In the genomic region with DNA sequence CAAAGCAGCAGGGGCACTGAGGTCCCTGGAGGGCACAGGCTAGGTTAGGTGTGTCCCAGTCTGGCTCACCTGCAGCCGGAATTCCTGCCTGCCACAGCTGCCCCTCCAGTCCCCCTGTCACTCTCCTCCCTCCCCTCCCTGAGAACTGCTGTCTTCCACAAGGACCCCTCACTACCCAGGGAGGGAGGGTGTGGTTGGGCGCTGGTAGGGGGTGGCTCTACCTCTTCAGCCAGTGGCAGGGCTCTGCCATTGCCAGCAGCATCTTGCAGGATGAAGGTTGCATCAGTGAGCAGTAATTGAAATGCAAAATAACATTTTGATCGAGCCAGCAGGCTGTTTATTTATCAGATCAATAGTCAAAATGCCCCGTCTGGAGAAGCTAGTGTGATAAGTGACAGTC, we compare ENCODE assay signal across 3 cellular contexts.
TF ChIP-seq lines count a peak whose summit lies in the region.

No MANE protein-coding gene starts in this region.

TF ChIP-seq in SK-N-SH, 30 proteins besides CTCF, POLR2A, EP300 and RAD21:
- TF ChIP-seq ZBTB33 (IDR thresholded peaks at IDR 0.05; ENCODE audit: borderline replicate concordance, low read depth) (no peak), TAF1 (IDR thresholded peaks at IDR 0.05; ENCODE audit: borderline replicate concordance, low read depth, low read length) (no peak), FOSL2 (IDR thresholded peaks at IDR 0.05; ENCODE audit: borderline replicate concordance, low read depth) (no peak), CHD2 (IDR thresholded peaks at IDR 0.05; ENCODE audit: low read length, partially characterized antibody) (no peak), NRF1 (IDR thresholded peaks at IDR 0.05; ENCODE audit: low read depth, low read length) (no peak), RCOR1 (IDR thresholded peaks at IDR 0.05; ENCODE audit: low read length) (no peak), POLR2AphosphoS5 (IDR thresholded peaks at IDR 0.05; ENCODE audit: low read depth, low read length) (no peak), ELF1 (IDR thresholded peaks at IDR 0.05) (no peak), RFX5 (IDR thresholded peaks at IDR 0.05; ENCODE audit: low read length) (no peak)
- TF ChIP-seq, protein P1, sequence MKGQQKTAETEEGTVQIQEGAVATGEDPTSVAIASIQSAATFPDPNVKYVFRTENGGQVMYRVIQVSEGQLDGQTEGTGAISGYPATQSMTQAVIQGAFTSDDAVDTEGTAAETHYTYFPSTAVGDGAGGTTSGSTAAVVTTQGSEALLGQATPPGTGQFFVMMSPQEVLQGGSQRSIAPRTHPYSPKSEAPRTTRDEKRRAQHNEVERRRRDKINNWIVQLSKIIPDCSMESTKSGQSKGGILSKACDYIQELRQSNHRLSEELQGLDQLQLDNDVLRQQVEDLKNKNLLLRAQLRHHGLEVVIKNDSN (IDR thresholded peaks at IDR 0.05; ENCODE audit: borderline replicate concordance, low read depth): no peak
- TF ChIP-seq, protein P2, sequence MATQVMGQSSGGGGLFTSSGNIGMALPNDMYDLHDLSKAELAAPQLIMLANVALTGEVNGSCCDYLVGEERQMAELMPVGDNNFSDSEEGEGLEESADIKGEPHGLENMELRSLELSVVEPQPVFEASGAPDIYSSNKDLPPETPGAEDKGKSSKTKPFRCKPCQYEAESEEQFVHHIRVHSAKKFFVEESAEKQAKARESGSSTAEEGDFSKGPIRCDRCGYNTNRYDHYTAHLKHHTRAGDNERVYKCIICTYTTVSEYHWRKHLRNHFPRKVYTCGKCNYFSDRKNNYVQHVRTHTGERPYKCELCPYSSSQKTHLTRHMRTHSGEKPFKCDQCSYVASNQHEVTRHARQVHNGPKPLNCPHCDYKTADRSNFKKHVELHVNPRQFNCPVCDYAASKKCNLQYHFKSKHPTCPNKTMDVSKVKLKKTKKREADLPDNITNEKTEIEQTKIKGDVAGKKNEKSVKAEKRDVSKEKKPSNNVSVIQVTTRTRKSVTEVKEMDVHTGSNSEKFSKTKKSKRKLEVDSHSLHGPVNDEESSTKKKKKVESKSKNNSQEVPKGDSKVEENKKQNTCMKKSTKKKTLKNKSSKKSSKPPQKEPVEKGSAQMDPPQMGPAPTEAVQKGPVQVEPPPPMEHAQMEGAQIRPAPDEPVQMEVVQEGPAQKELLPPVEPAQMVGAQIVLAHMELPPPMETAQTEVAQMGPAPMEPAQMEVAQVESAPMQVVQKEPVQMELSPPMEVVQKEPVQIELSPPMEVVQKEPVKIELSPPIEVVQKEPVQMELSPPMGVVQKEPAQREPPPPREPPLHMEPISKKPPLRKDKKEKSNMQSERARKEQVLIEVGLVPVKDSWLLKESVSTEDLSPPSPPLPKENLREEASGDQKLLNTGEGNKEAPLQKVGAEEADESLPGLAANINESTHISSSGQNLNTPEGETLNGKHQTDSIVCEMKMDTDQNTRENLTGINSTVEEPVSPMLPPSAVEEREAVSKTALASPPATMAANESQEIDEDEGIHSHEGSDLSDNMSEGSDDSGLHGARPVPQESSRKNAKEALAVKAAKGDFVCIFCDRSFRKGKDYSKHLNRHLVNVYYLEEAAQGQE (IDR thresholded peaks at IDR 0.05; ENCODE audit: low read depth, low read length): no peak

TF ChIP-seq in SK-N-SH treated with all-trans-retinoic acid at 6 μM for 48 hours, 23 proteins besides CTCF, POLR2A, EP300 and RAD21:
- TF ChIP-seq, protein P3, sequence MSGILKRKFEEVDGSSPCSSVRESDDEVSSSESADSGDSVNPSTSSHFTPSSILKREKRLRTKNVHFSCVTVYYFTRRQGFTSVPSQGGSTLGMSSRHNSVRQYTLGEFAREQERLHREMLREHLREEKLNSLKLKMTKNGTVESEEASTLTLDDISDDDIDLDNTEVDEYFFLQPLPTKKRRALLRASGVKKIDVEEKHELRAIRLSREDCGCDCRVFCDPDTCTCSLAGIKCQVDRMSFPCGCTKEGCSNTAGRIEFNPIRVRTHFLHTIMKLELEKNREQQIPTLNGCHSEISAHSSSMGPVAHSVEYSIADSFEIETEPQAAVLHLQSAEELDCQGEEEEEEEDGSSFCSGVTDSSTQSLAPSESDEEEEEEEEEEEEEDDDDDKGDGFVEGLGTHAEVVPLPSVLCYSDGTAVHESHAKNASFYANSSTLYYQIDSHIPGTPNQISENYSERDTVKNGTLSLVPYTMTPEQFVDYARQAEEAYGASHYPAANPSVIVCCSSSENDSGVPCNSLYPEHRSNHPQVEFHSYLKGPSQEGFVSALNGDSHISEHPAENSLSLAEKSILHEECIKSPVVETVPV (CRISPR knock-in tag; IDR thresholded peaks at IDR 0.05): no peak
- TF ChIP-seq TOX (CRISPR knock-in tag; IDR thresholded peaks at IDR 0.05; ENCODE audit: borderline replicate concordance) (no peak), ZNF8 (CRISPR knock-in tag; IDR thresholded peaks at IDR 0.05) (no peak), ARNTL (CRISPR knock-in tag; IDR thresholded peaks at IDR 0.05; ENCODE audit: borderline replicate concordance, low read depth) (no peak), ZC3H10 (CRISPR knock-in tag; IDR thresholded peaks at IDR 0.05) (no peak), CSDC2 (CRISPR knock-in tag; IDR thresholded peaks at IDR 0.05) (no peak), PPARA (CRISPR knock-in tag; IDR thresholded peaks at IDR 0.05; ENCODE audit: borderline replicate concordance) (no peak), ZNF70 (CRISPR knock-in tag; IDR thresholded peaks at IDR 0.05) (no peak), SNAI2 (CRISPR knock-in tag; IDR thresholded peaks at IDR 0.05) (no peak)

TF ChIP-seq in H1, 55 proteins besides CTCF, POLR2A, EP300 and RAD21:
- TF ChIP-seq JUN (IDR thresholded peaks at IDR 0.05; ENCODE audit: low read depth, low read length): no peak
- 0 out of 2 replicates have a peak, but pooled peaks have one; percentile 6 for TF ChIP-seq CEBPB (IDR thresholded peaks at IDR 0.05; ENCODE audit: low read depth, low read length)
- TF ChIP-seq SP4 (IDR thresholded peaks at IDR 0.05; ENCODE audit: low read length): no peak
- TF ChIP-seq SIRT6 (IDR thresholded peaks at IDR 0.05; ENCODE audit: low read length): no peak
- no peak for TF ChIP-seq BCL11A (IDR thresholded peaks at IDR 0.05; ENCODE audit: low read depth in 2 of 2, low read length in 2 of 2)
